ENCODE assay signal across 1 cellular context in the genomic region with DNA sequence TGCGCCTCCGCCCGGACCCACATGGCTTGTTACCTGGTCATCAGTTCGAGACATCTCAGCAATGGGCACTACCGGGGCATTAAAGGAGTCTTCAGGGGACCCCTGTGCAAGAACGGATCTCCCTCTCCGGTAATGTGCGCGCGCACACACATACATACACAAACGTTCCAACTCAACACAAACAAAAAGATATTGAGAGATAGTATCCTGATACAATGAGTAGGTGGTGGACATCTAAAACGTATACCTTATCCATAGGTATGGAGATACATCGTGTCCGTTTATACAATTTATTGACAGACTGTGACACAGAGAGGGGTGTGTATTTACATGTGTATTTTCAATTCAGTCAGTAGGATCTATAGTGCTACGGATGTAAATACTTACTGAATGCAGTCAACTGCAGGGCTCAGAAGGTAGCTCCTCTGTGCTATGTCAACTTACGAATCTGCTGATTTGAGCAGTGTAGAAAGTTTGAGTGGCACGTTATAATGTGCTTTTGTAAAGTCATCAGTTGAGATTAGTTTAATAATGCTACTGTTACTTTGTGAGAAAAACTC.
TF ChIP-seq lines count a peak whose summit lies in the region.

No MANE protein-coding gene starts in this region.

TF ChIP-seq in H1, 55 proteins besides CTCF, POLR2A, EP300 and RAD21:
- TF ChIP-seq EZH2 (IDR thresholded peaks at IDR 0.05; ENCODE audit: low read depth, low read length, severe bottlenecking) (peak; percentile 22), CHD2 (IDR thresholded peaks at IDR 0.05; ENCODE audit: low read length) (no peak)
TF ChIP-seq in H1: peak in this region for 1.
